16 cellular contexts compared by ENCODE assay signal in genomic region chr10:130028465-130028819, GRCh38.
DNase-seq lines count a peak whose midpoint lies in the region; ATAC-seq and TF ChIP-seq lines count a peak whose summit lies in the region.
"Had no signal": no experiment of that assay in that cellular context is flagged by ENCODE, and none has a peak within 500 bp of the region (broad histone marks: within the 10 kb centered on the region; RNA-seq: fewer than 3 reads in every experiment).

No MANE protein-coding gene starts in this region.

- H3K4me1 Mint-ChIP-seq in stimulated activated naive CD8-positive, alpha-beta T cell treated with anti-CD3 and anti-CD28 coated beads, Interleukin-15, amount 100 ng/mL, for 72 hours = no peaks in the 10 kb centered on the region
- H3K4me1 Mint-ChIP-seq: CD8-positive, alpha-beta memory T cell; GM23338; IgD-negative memory B cell had no signal

- H3K4me3 Mint-ChIP-seq in stimulated activated naive CD8-positive, alpha-beta T cell treated with anti-CD3 and anti-CD28 coated beads, Interleukin-15, amount 100 ng/mL, for 72 hours = no peak overlapping the region
- H3K4me3 Mint-ChIP-seq: GM23338, IgD-negative memory B cell had no signal

- H3K27me3 ChIP-seq in RWPE2 (ENCODE audit: insufficient read depth, poor library complexity, severe bottlenecking) (no peaks in the 10 kb centered on the region), uterus (no peaks in the 10 kb centered on the region)

- H3K4me1 ChIP-seq in RWPE2 (ENCODE audit: insufficient read depth, poor library complexity, severe bottlenecking) (peaks cover 4% of the 10 kb centered on the region), uterus (no peaks in the 10 kb centered on the region)

- DNase-seq in stimulated activated naive CD8-positive, alpha-beta T cell treated with anti-CD3 and anti-CD28 coated beads, Interleukin-15, Interleukin-2, amounts not matched to agents 100 U/mL and 50 U/mL, for 24 hours = no peak
- no peak for DNase-seq in stimulated activated naive CD8-positive, alpha-beta T cell treated with anti-CD3 and anti-CD28 coated beads, Interleukin-15, amount 100 ng/mL, for 72 hours
- DNase-seq in RWPE2 (ENCODE audit: low spot score) (no peak), omental fat pad (ENCODE audit: low spot score) (no peak), cerebellar cortex (ENCODE audit: low spot score) (no peak), uterus (no peak), NCI-H128 (lab: John Stamatoyannopoulos, UW; ENCODE audit: unreplicated experiment) (no peak)
- no peak for DNase-seq in stimulated activated CD4-positive, alpha-beta T cell treated with anti-CD3 and anti-CD28 coated beads, Interleukin-1b, Interleukin-23, amount 100 ng/mL, for 48 hours
- DNase-seq: CD8-positive, alpha-beta memory T cell; GDM1; Kasumi-1; NCI-H187; NK-92 treated with Interleukin-12 subunit alpha and Interleukin-12 subunit beta, amount 100 ng/mL, for 24 hours had no signal

- H3K4me3 ChIP-seq in RWPE2 (ENCODE audit: severe bottlenecking) (no peak overlapping the region), uterus (no peak overlapping the region)
- H3K4me3 ChIP-seq: GM12878, GM23338 had no signal

- H3K27ac ChIP-seq in RWPE2 (ENCODE audit: poor library complexity, severe bottlenecking) (no peak overlapping the region), uterus (no peak overlapping the region)

- intact Hi-C loops in uterus (cut with DNase I; ENCODE audit: low total_unique reads) = no loop called here

- H3K27ac Mint-ChIP-seq in stimulated activated naive CD8-positive, alpha-beta T cell treated with anti-CD3 and anti-CD28 coated beads, Interleukin-15, amount 100 ng/mL, for 72 hours = no peak overlapping the region
- H3K27ac Mint-ChIP-seq: CD8-positive, alpha-beta memory T cell; GM23338; IgD-negative memory B cell had no signal

- no peaks in the 10 kb centered on the region for H3K9me3 ChIP-seq in RWPE2 (ENCODE audit: severe bottlenecking)
- no peaks in the 10 kb centered on the region for H3K9me3 ChIP-seq in uterus

- H3K36me3 ChIP-seq in RWPE2 (ENCODE audit: low read depth) (no peaks in the 10 kb centered on the region), uterus (no peaks in the 10 kb centered on the region)

- H3K9me3 Mint-ChIP-seq in stimulated activated naive CD8-positive, alpha-beta T cell treated with anti-CD3 and anti-CD28 coated beads, Interleukin-15, amount 100 ng/mL, for 72 hours = no peaks in the 10 kb centered on the region
- H3K9me3 Mint-ChIP-seq: CD8-positive, alpha-beta memory T cell; GM23338; IgD-negative memory B cell had no signal

- peak; percentile 42 for ATAC-seq in stimulated activated naive CD8-positive, alpha-beta T cell treated with anti-CD3 and anti-CD28 coated beads, Interleukin-15, Interleukin-2, amounts not matched to agents 100 U/mL and 50 U/mL, for 24 hours
- no peak for ATAC-seq in stimulated activated naive CD8-positive, alpha-beta T cell treated with anti-CD3 and anti-CD28 coated beads, Interleukin-15, amount 100 ng/mL, for 72 hours
- peak; percentile 19; the same call in 1 of the 3 replicates for ATAC-seq in RWPE2 (ENCODE audit: low read depth)
- peak; percentile 23 for ATAC-seq in omental fat pad (ENCODE audit: low FRiP score)
- ATAC-seq: GM12878, GM23338 had no signal

- no peak for TF ChIP-seq POLR2A in uterus (IDR thresholded peaks at IDR 0.05)

- H3K27me3 Mint-ChIP-seq in stimulated activated naive CD8-positive, alpha-beta T cell treated with anti-CD3 and anti-CD28 coated beads, Interleukin-15, amount 100 ng/mL, for 72 hours = no peaks in the 10 kb centered on the region
- H3K27me3 Mint-ChIP-seq: IgD-negative memory B cell had no signal

- TF ChIP-seq CTCF in RWPE2 (IDR thresholded peaks at IDR 0.05; ENCODE audit: poor library complexity, severe bottlenecking) (no peak), omental fat pad (IDR thresholded peaks at IDR 0.05) (no peak), uterus (IDR thresholded peaks at IDR 0.05) (no peak)
